In the genomic region with DNA sequence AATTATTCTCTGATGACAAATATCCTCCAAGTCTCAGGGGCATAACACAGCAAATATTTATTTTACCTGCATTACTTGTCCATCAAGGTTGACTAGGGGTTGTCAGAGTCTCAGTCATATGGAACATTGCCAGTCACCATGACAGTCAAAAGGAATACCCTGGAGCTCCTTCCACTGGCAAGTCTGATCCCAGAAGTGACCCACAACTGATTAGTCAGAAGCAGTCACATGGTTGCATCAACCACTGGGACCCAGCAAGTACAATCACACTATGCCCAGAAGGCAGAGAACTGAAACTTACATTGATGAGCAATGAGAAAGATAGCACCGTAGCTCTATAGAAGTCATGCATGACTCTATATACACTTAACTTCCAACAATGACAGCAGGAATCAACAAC, we compare ENCODE assay signal across 11 cellular contexts. TPM values are rescaled to one million over a fixed set of nuclear protein-coding genes. Genes with fewer than 3 reads are reported as not detected.
DNase-seq lines count a peak whose midpoint lies in the region; ATAC-seq and TF ChIP-seq lines count a peak whose summit lies in the region.
"Had no signal": no experiment of that assay in that cellular context is flagged by ENCODE, and none has a peak within 500 bp of the region (broad histone marks: within the 10 kb centered on the region; RNA-seq: fewer than 3 reads in every experiment).

No MANE protein-coding gene starts in this region.

- peak; percentile 67 for DNase-seq in Daoy (ENCODE audit: low read depth)
- peak; percentile 96 for DNase-seq in M059J (ENCODE audit: low read depth)
- peak; percentile 76 for DNase-seq in epithelial cell of proximal tubule (ENCODE audit: low read depth)
- no peak for DNase-seq in left ventricle myocardium superior
- no peak for DNase-seq in iPS-NIHi11 (ENCODE audit: low spot score)
- no peak for DNase-seq in activated CD8-positive, alpha-beta T cell treated with anti-CD3 and anti-CD28 coated beads, Interleukin-2, amount 10 ng/mL, durations not matched to agents 7 days and 5 days
- DNase-seq: CD4-positive, alpha-beta T cell had no signal

- no peak for TF ChIP-seq CTCF in epithelial cell of proximal tubule (conservative IDR thresholded peaks at IDR 0.05; ENCODE audit: low read depth, low read length)

- H3K36me3 Mint-ChIP-seq in activated CD8-positive, alpha-beta T cell treated with anti-CD3 and anti-CD28 coated beads, Interleukin-2, amount 10 ng/mL, durations not matched to agents 7 days and 5 days (ENCODE audit: low read depth) = no peaks in the 10 kb centered on the region

- H3K4me3 ChIP-seq in epithelial cell of proximal tubule (ENCODE audit: low read depth, low read length) = no peak overlapping the region

- H3K27ac Mint-ChIP-seq in activated CD8-positive, alpha-beta T cell treated with anti-CD3 and anti-CD28 coated beads, Interleukin-2, amount 10 ng/mL, durations not matched to agents 7 days and 5 days = no peak overlapping the region
- H3K27ac Mint-ChIP-seq: CD4-positive, alpha-beta T cell; mesothelial cell of epicardium had no signal

- peaks cover 3% of the 10 kb centered on the region for H3K27me3 Mint-ChIP-seq in activated CD8-positive, alpha-beta T cell treated with anti-CD3 and anti-CD28 coated beads, Interleukin-2, amount 10 ng/mL, durations not matched to agents 7 days and 5 days (ENCODE audit: low read depth)

- CTCF ChIA-PET in activated CD8-positive, alpha-beta T cell treated with anti-CD3 and anti-CD28 coated beads, Interleukin-2, amount 10 ng/mL, durations not matched to agents 7 days and 5 days (lab: Charles Lee) = no interaction called here

- intact Hi-C loops in left ventricle myocardium superior (cut with micrococcal nuclease) = no loop called here

- ATAC-seq in GM21786 (IDR thresholded peaks at IDR 0.05; ENCODE audit: unreplicated experiment) (peak; percentile 66), left ventricle myocardium superior (no peak), HG03097 (IDR thresholded peaks at IDR 0.05; ENCODE audit: low FRiP score, unreplicated experiment) (no peak)
- ATAC-seq in activated CD8-positive, alpha-beta T cell treated with anti-CD3 and anti-CD28 coated beads, Interleukin-2, amount 10 ng/mL, durations not matched to agents 7 days and 5 days = no peak

- no peaks in the 10 kb centered on the region for H3K4me1 Mint-ChIP-seq in activated CD8-positive, alpha-beta T cell treated with anti-CD3 and anti-CD28 coated beads, Interleukin-2, amount 10 ng/mL, durations not matched to agents 7 days and 5 days (ENCODE audit: low read depth)
- H3K4me1 Mint-ChIP-seq: mesothelial cell of epicardium had no signal

- POLR2A ChIA-PET in activated CD8-positive, alpha-beta T cell treated with anti-CD3 and anti-CD28 coated beads, Interleukin-2, amount 10 ng/mL, durations not matched to agents 7 days and 5 days (lab: Charles Lee) = no interaction called here

- H3K4me3 Mint-ChIP-seq in activated CD8-positive, alpha-beta T cell treated with anti-CD3 and anti-CD28 coated beads, Interleukin-2, amount 10 ng/mL, durations not matched to agents 7 days and 5 days = no peak overlapping the region
- H3K4me3 Mint-ChIP-seq: CD4-positive, alpha-beta T cell; mesothelial cell of epicardium had no signal

- peaks cover 18% of the 10 kb centered on the region for H3K9me3 Mint-ChIP-seq in activated CD8-positive, alpha-beta T cell treated with anti-CD3 and anti-CD28 coated beads, Interleukin-2, amount 10 ng/mL, durations not matched to agents 7 days and 5 days (ENCODE audit: insufficient read depth)

RNA-seq across cellular contexts. Expression of a gene that starts 41.9 kb away (rescaled TPM):
- 0.18 and 0.63 TPM in 2 replicates for total RNA-seq in Daoy (2014; rRNA removed; shearing (Covaris generic))
- 14.6 and 22.7 TPM in 2 replicates for total RNA-seq in M059J (2014; rRNA removed; shearing (Covaris generic))
- total RNA-seq in epithelial cell of proximal tubule (0.43 and 0.63 TPM in 2 replicates), left ventricle myocardium superior (69.8 TPM)
- total RNA-seq in activated CD8-positive, alpha-beta T cell treated with anti-CD3 and anti-CD28 coated beads, Interleukin-2, amount 10 ng/mL, durations not matched to agents 7 days and 5 days = not detected
- total RNA-seq: activated CD8-positive, alpha-beta memory T cell treated with anti-CD3 and anti-CD28 coated beads for 36 hours; CD4-positive, alpha-beta T cell had no signal

Comparison
In these comparisons a context has a peak if more than half of its experiments do, and no peak if none do; other contexts are left out.
1. DNase-seq: peak in Daoy (single experiment), M059J (single experiment) and epithelial cell of proximal tubule (single experiment); none in left ventricle myocardium superior (single experiment), iPS-NIHi11 (single experiment) and activated CD8-positive, alpha-beta T cell treated with anti-CD3 and anti-CD28 coated beads, Interleukin-2, amount 10 ng/mL, durations not matched to agents 7 days and 5 days (single experiment).